7 cellular contexts compared by ENCODE assay signal in genomic region chr6:126133984-126134383, GRCh38.
"Had no signal": no experiment of that assay in that cellular context is flagged by ENCODE, and none has a peak within 500 bp of the region (broad histone marks: within the 10 kb centered on the region; RNA-seq: fewer than 3 reads in every experiment).

No MANE protein-coding gene starts in this region.

- FAIRE-seq: GM12878, GM12891, GM12892, GM18507, GM19239 had no signal

- H3K4me3 ChIP-seq: GM12878 had no signal

- ATAC-seq: GM12878 had no signal

- DNase-seq: GDM1, GF-D8 had no signal
